22 cellular contexts compared by ENCODE assay signal in the genomic region with DNA sequence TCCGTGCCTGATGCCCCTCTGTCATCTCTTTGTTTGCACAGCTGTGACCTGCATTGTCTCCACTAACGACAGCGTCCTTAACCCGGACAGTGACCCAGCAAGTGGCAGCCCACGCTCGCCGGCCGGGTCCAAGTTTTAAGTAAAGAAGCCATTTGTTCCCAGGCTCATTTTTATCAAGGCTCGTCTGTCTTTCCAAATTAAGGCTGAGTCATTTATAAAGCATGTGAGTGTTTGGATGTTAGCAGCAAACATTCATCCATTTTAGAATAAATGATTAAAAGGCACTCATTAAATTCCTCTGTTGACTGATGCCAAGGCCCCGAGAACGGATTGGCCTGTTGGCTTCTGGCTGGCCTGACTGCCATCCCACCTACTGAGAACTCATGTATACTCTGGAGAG.
A peak's percentile ranks its signal among the peaks of the same experiment; 100 is the strongest.
DNase-seq lines count a peak whose midpoint lies in the region.
"Had no signal": no experiment of that assay in that cellular context is flagged by ENCODE, and none has a peak within 500 bp of the region (broad histone marks: within the 10 kb centered on the region; RNA-seq: fewer than 3 reads in every experiment).

No MANE protein-coding gene starts in this region.

- no peaks in the 10 kb centered on the region for H3K27me3 Mint-ChIP-seq in activated CD4-positive, alpha-beta memory T cell treated with anti-CD3 and anti-CD28 coated beads for 36 hours
- H3K27me3 Mint-ChIP-seq: IgD-negative memory B cell had no signal

- intact Hi-C loops in activated CD4-positive, alpha-beta memory T cell treated with anti-CD3 and anti-CD28 coated beads for 36 hours (cut with micrococcal nuclease): no loop called here

- H3K9me3 Mint-ChIP-seq in activated CD4-positive, alpha-beta memory T cell treated with anti-CD3 and anti-CD28 coated beads for 36 hours: no peaks in the 10 kb centered on the region
- H3K9me3 Mint-ChIP-seq: IgD-negative memory B cell had no signal

- POLR2A ChIA-PET in activated CD4-positive, alpha-beta memory T cell treated with anti-CD3 and anti-CD28 coated beads for 36 hours (lab: Charles Lee): no interaction called here

- H3K36me3 Mint-ChIP-seq in activated CD4-positive, alpha-beta memory T cell treated with anti-CD3 and anti-CD28 coated beads for 36 hours: no peaks in the 10 kb centered on the region
- H3K36me3 Mint-ChIP-seq: CD4-positive, CD25-positive, alpha-beta regulatory T cell; IgD-negative memory B cell had no signal

- peak; percentile 21 for DNase-seq in NCI-H510A treated with DMSO at 0.1 percent for 48 hours (lab: John Stamatoyannopoulos, UW)
- DNase-seq in NCI-H510A (lab: John Stamatoyannopoulos, UW): no peak
- DNase-seq in inferior parietal cortex (ENCODE audit: extremely low spot score): peak; percentile 31
- DNase-seq in pons (ENCODE audit: low spot score): peak; percentile 74
- DNase-seq in activated CD4-positive, alpha-beta memory T cell treated with anti-CD3 and anti-CD28 coated beads for 36 hours: no peak
- no peak for DNase-seq in DMS53 treated with DMSO at 0.1 percent for 48 hours (lab: John Stamatoyannopoulos, UW; ENCODE audit: unreplicated experiment)
- no peak for DNase-seq in HuH-7 (ENCODE audit: low spot score)
- DNase-seq in stimulated activated CD4-positive, alpha-beta T cell treated with anti-CD3 and anti-CD28 coated beads, Interleukin-15, amount 100 ng/mL, for 24 hours: no peak
- DNase-seq: BE2C; Calu3; CD4-positive, CD25-positive, alpha-beta regulatory T cell; DMS79; GOT3; Karpas-422; MG63; NCI-H1092; NCI-H1436 treated with DMSO at 0.1 percent for 48 hours; NCI-H2029; NCI-H345; NCI-H69; Right ventricle myocardium superior had no signal

- no peak overlapping the region for H3K4me3 Mint-ChIP-seq in activated CD4-positive, alpha-beta memory T cell treated with anti-CD3 and anti-CD28 coated beads for 36 hours
- H3K4me3 Mint-ChIP-seq: CD4-positive, CD25-positive, alpha-beta regulatory T cell; IgD-negative memory B cell had no signal

- H3K27ac Mint-ChIP-seq in activated CD4-positive, alpha-beta memory T cell treated with anti-CD3 and anti-CD28 coated beads for 36 hours: no peak overlapping the region
- H3K27ac Mint-ChIP-seq: CD4-positive, CD25-positive, alpha-beta regulatory T cell had no signal

- CTCF ChIA-PET in activated CD4-positive, alpha-beta memory T cell treated with anti-CD3 and anti-CD28 coated beads for 36 hours (lab: Charles Lee): no interaction called here

- peaks cover 4% of the 10 kb centered on the region for H3K4me1 Mint-ChIP-seq in activated CD4-positive, alpha-beta memory T cell treated with anti-CD3 and anti-CD28 coated beads for 36 hours (ENCODE audit: low read depth)
- H3K4me1 Mint-ChIP-seq: IgD-negative memory B cell had no signal

Comparison
In these comparisons a context has a peak if more than half of its experiments do, and no peak if none do; other contexts are left out.
1. DNase-seq: peak in NCI-H510A treated with DMSO at 0.1 percent for 48 hours (single experiment), inferior parietal cortex (single experiment) and pons (single experiment); none in NCI-H510A (single experiment), activated CD4-positive, alpha-beta memory T cell treated with anti-CD3 and anti-CD28 coated beads for 36 hours (single experiment), DMS53 treated with DMSO at 0.1 percent for 48 hours (single experiment), HuH-7 (single experiment) and stimulated activated CD4-positive, alpha-beta T cell treated with anti-CD3 and anti-CD28 coated beads, Interleukin-15, amount 100 ng/mL, for 24 hours (single experiment).